In the genomic region with DNA sequence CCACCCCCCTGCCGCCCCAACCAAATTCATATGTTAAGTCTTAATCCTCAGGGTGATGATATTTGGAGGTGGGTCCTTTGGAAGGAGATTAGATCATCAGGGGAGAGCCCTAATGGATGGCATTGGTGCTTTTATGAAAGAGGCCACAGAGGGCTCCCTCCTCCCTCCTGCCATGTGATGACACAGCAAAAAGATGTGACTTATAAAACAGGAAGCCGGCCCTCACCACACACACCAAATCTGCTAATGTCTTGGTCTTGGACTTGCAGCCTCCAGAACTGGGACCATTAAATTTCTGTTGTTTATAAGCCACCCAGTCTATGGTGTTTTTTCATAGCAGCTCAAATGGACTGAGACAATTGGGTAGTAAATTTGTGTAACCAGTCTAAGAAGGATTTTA, we compare ENCODE assay signal across 9 cellular contexts.
DNase-seq lines count a peak whose midpoint lies in the region; ATAC-seq and TF ChIP-seq lines count a peak whose summit lies in the region.
"Had no signal": no experiment of that assay in that cellular context is flagged by ENCODE, and none has a peak within 500 bp of the region (broad histone marks: within the 10 kb centered on the region; RNA-seq: fewer than 3 reads in every experiment).

No MANE protein-coding gene starts in this region.

- H3K27ac ChIP-seq in C4-2B (no peak overlapping the region), H9 (ENCODE audit: insufficient read length, low read depth, low read length) (no peak overlapping the region)
- H3K27ac ChIP-seq: right lobe of liver had no signal

- H3K56ac ChIP-seq in H9 (ENCODE audit: insufficient read length, low read depth, low read length), result no peak overlapping the region

- peaks cover 0 to 2% (median 0%) of the 10 kb centered on the region in 3 experiments; a peak in 2 of 7 replicates for H3K36me3 Mint-ChIP-seq in H9 (ENCODE audit: insufficient read depth in 1 of 3, low read depth in 3 of 3)

- no peaks in the 10 kb centered on the region for H3K27me3 Mint-ChIP-seq in H9 (ENCODE audit: low read depth)

- no peaks in the 10 kb centered on the region for H3K23me2 ChIP-seq in H9 (ENCODE audit: insufficient read length, low read depth, low read length, poor library complexity, severe bottlenecking)

- no peak overlapping the region for H2BK15ac ChIP-seq in H9 (ENCODE audit: low read depth, low read length)

- H3K79me2 ChIP-seq in H9 (ENCODE audit: insufficient read depth, low read length), result no peaks in the 10 kb centered on the region

- no peak overlapping the region for H2BK20ac ChIP-seq in H9 (ENCODE audit: low read depth, low read length, poor library complexity, severe bottlenecking)

- no peak overlapping the region for H2AFZ ChIP-seq in H9 (ENCODE audit: low read length)

- H3K27ac Mint-ChIP-seq in H9, result peak overlapping the region in 2 of 3 experiments; percentile 20 to 77; a peak in 2 of 7 replicates

- H4K8ac ChIP-seq in H9 (replicated peaks; ENCODE audit: insufficient read length, low read depth, low read length), result no peak overlapping the region

- H3K4me3 Mint-ChIP-seq in H9, result no peak overlapping the region

- no peak overlapping the region for H3K4me2 ChIP-seq in H9 (ENCODE audit: insufficient read depth, insufficient read length, low read length)

- no peak overlapping the region for H2BK120ac ChIP-seq in H9 (ENCODE audit: low read depth, low read length, poor library complexity, severe bottlenecking)

- no peak overlapping the region for H2BK12ac ChIP-seq in H9 (ENCODE audit: insufficient read length, low read depth, low read length)

- no peak overlapping the region for H3K23ac ChIP-seq in H9 (ENCODE audit: insufficient read length, low read depth, low read length)

- peaks cover 0 to 2% of the 10 kb centered on the region in 2 experiments; a peak in 2 of 5 replicates for H3K9me3 Mint-ChIP-seq in H9

- H3K9ac ChIP-seq in H9 (ENCODE audit: extremely low read depth, insufficient read length, low read length), result no peak overlapping the region
- no peak overlapping the region for H3K9ac ChIP-seq in NT2/D1 (ENCODE audit: insufficient read length, low read depth)

- H3K36me3 ChIP-seq in NT2/D1 (ENCODE audit: insufficient read depth, insufficient read length, low read length), result no peaks in the 10 kb centered on the region
- H3K36me3 ChIP-seq: right lobe of liver had no signal

- H3K18ac ChIP-seq in H9 (ENCODE audit: insufficient read length, low read depth, low read length), result no peak overlapping the region

- H3K4me1 Mint-ChIP-seq in H9, result peaks cover 12 to 13% of the 10 kb centered on the region in 2 experiments

- no peak overlapping the region for H4K5ac ChIP-seq in H9 (ENCODE audit: insufficient read length, low read depth, low read length)

- H3T11ph ChIP-seq in H9 (ENCODE audit: low read length), result no peak overlapping the region

- H3K9me3 ChIP-seq in H9 (ENCODE audit: control insufficient read depth, low read depth, low read length), result no peaks in the 10 kb centered on the region
- no peaks in the 10 kb centered on the region for H3K9me3 ChIP-seq in NT2/D1 (ENCODE audit: insufficient read depth, low read length)
- H3K9me3 ChIP-seq: right lobe of liver had no signal

- H2BK5ac ChIP-seq in H9 (ENCODE audit: insufficient read length, low read length), result no peak overlapping the region

- no peaks in the 10 kb centered on the region for H3K79me1 ChIP-seq in H9 (ENCODE audit: insufficient read depth, low read depth, low read length, poor library complexity, severe bottlenecking)

- DNase-seq in H9, result peak; percentile 37
- DNase-seq in NT2/D1 (ENCODE audit: low read depth, low spot score), result peak; percentile 6
- peak; percentile 69 for DNase-seq in fibroblast of mammary gland (ENCODE audit: low read depth)
- DNase-seq in NCI-H446 treated with DMSO at 0.1 percent for 48 hours (lab: John Stamatoyannopoulos, UW), result no peak
- no peak for DNase-seq in KG1 (lab: John Stamatoyannopoulos, UW)
- DNase-seq: right lobe of liver had no signal

- H3K4ac ChIP-seq in H9 (ENCODE audit: low read depth, low read length), result no peak overlapping the region

- TF ChIP-seq CTCF in C4-2B (conservative IDR thresholded peaks at IDR 0.05) (peak; percentile 6), H9 (conservative IDR thresholded peaks at IDR 0.05) (no peak), fibroblast of mammary gland (conservative IDR thresholded peaks at IDR 0.05; ENCODE audit: control insufficient read depth, insufficient read depth, low read depth, low read length) (no peak)

- no peak overlapping the region for H3K14ac ChIP-seq in H9 (ENCODE audit: insufficient read depth, low read length)

- ATAC-seq in HG03571 (IDR thresholded peaks at IDR 0.05; ENCODE audit: unreplicated experiment) (no peak), HG02678 (IDR thresholded peaks at IDR 0.05; ENCODE audit: unreplicated experiment) (no peak)

- no peaks in the 10 kb centered on the region for H4K20me1 ChIP-seq in H9 (ENCODE audit: control insufficient read depth, insufficient read depth, insufficient read length)

- no peak overlapping the region for H2AK5ac ChIP-seq in H9 (ENCODE audit: insufficient read length, low read length)

- H3K4me1 ChIP-seq in H9 (ENCODE audit: insufficient read depth, low read length), result peaks cover 4% of the 10 kb centered on the region; the same call in 1 of the 2 replicates
- no peaks in the 10 kb centered on the region for H3K4me1 ChIP-seq in NT2/D1 (ENCODE audit: insufficient read depth, insufficient read length)
- H3K4me1 ChIP-seq: right lobe of liver had no signal

- WGBS in H9 (ENCODE audit: extremely low coverage, insufficient read length, low lambda C conversion rate), result no CpG with 5 or more reads among the region's 2 CpGs

- no peaks in the 10 kb centered on the region for H3K27me3 ChIP-seq in H9 (ENCODE audit: insufficient read depth, low read length)
- no peaks in the 10 kb centered on the region for H3K27me3 ChIP-seq in NT2/D1 (ENCODE audit: insufficient read depth, insufficient read length)
- H3K27me3 ChIP-seq: right lobe of liver had no signal

- H3K4me3 ChIP-seq in NT2/D1 (ENCODE audit: insufficient read length, low read depth) (no peak overlapping the region), fibroblast of mammary gland (ENCODE audit: control insufficient read depth, low read depth, low read length) (no peak overlapping the region)
- H3K4me3 ChIP-seq: right lobe of liver had no signal

- no peak overlapping the region for H4K91ac ChIP-seq in H9 (ENCODE audit: insufficient read length, low read depth, low read length)

Comparison
In these comparisons a context has a peak if more than half of its experiments do, and no peak if none do; other contexts are left out.
1. DNase-seq: peak in H9 (single experiment), NT2/D1 (single experiment) and fibroblast of mammary gland (single experiment); none in NCI-H446 treated with DMSO at 0.1 percent for 48 hours (single experiment) and KG1 (single experiment).